Comparison of ENCODE assay signal across 1 cellular context in the genomic region with DNA sequence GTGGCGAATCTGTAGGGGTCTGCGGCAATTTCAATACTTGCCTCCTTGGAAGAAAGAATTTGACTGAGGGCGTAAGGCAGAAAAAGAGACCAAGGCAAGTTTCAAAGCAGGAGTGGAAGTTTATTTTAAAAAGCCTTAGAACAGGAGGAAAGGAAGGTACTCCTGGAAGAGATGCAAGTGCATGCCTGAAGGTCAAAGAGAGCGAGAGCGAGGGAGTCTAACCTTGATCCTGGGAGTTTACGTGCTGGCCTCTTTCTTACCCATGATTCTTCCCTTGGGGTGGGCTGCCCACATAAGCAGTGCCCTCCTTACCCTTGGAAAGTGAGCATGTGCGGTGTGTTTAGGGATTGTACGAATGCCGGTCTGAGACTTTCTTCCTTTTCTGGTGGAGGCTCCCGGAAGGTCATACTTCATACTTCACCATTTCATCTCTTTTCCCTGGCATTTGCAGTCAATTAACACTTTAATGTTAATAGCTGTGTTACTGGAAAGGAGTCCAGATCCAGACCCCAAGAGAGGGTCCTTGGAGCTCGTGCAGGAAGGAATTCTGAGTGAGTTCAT.
TF ChIP-seq lines count a peak whose summit lies in the region.

No MANE protein-coding gene starts in this region.

TF ChIP-seq in liver, 16 proteins besides CTCF, POLR2A, EP300 and RAD21 (continued from another document):
- TF ChIP-seq REST (IDR thresholded peaks at IDR 0.05), result no peak
- no peak for TF ChIP-seq HNF4G (IDR thresholded peaks at IDR 0.05)
- TF ChIP-seq, protein P1, sequence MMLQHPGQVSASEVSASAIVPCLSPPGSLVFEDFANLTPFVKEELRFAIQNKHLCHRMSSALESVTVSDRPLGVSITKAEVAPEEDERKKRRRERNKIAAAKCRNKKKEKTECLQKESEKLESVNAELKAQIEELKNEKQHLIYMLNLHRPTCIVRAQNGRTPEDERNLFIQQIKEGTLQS (IDR thresholded peaks at IDR 0.05), result no peak
TF ChIP-seq in liver: peak in this region for 0.
